Comparison of ENCODE assay signal across 13 cellular contexts in the genomic region with DNA sequence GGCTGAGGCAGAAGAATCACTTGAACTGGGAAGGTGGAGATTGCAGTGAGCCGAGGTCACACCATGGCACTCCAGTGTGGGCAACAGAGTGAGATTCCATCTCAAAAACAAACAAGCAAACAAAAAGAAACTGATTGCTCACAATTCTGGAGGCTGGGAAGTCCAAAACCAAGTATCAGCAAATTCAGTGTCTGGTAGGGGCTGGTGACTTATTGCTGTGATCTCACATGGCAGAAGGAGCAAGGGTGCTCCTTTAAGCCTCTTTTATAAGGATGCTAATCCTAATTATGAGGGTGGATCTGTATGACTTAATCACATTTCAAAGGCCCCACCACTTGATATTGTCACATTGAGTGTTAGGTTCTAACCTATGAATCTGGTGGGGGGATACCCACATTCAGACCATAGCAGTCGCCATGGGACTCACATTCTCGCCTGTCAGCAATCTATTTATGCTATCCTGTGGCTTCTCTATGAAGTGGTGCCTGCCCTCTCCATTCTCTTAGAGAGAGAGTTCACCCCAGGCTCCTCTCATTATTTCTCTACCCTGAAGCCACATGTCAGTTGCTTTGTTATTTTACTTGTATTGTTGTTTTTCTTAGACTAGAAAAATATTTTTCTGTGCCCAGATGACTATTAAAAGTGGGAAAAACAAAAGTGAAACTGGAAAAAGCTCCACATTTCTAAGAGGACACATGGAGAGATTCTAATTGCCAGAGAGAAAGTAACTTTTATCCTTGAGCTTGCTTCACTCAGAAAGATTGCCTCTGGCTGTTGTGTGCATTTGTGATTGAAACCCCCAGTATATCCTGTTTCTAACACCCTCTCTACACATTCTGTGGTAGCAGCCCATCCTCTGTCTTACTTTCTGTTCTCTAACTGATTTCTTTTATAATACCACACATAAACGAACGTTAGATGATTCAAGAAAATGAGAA. TPM values are rescaled to one million over a fixed set of nuclear protein-coding genes. Genes with fewer than 3 reads are reported as not detected.
DNase-seq lines count a peak whose midpoint lies in the region; ATAC-seq, FAIRE-seq and TF ChIP-seq lines count a peak whose summit lies in the region.
"Had no signal": no experiment of that assay in that cellular context is flagged by ENCODE, and none has a peak within 500 bp of the region (broad histone marks: within the 10 kb centered on the region; RNA-seq: fewer than 3 reads in every experiment).

No MANE protein-coding gene starts in this region.

- H3K9me3 ChIP-seq in HepG2 (ENCODE audit: low read length) (peaks cover 6% of the 10 kb centered on the region; the same call in 1 of the 2 replicates), tibial artery (peaks cover 0 to 13% (median 11%) of the 10 kb centered on the region in 3 donors)

- no peaks in the 10 kb centered on the region for H4K20me1 ChIP-seq in HepG2 (ENCODE audit: insufficient read depth, low read length)

- H3K9ac ChIP-seq in HepG2 (ENCODE audit: insufficient read depth, low read depth, low read length), result no peak overlapping the region

- POLR2A ChIA-PET in T-cell (lab: Charles Lee) (no interaction called here), HepG2 (lab: Yijun Ruan, JAX) (no interaction called here)

- H3K79me2 ChIP-seq in HepG2 (ENCODE audit: insufficient read depth, low read length), result no peaks in the 10 kb centered on the region

- 39% methylated on average over 5 of the region's 5 CpGs for WGBS in HepG2 (ENCODE audit: low lambda C conversion rate)

- no peak for FAIRE-seq in HepG2 (lab: Jason Lieb, UNC)

- intact Hi-C loops in HepG2 (cut with micrococcal nuclease; ENCODE audit: unreplicated experiment), result no loop called here
- intact Hi-C loops in tibial artery (cut with DNase I; ENCODE audit: low total_unique reads), result no loop called here

- H3K27ac Mint-ChIP-seq in T-cell, result no peak overlapping the region
- H3K27ac Mint-ChIP-seq: activated B cell treated with CpG ODN at 0.5 μM for 24 hours had no signal

- H3K4me1 ChIP-seq in HepG2 (ENCODE audit: insufficient read depth, low read length) (peaks cover 22% of the 10 kb centered on the region), tibial artery (peaks cover 0 to 31% (median 22%) of the 10 kb centered on the region in 4 donors)

- CTCF ChIA-PET in T-cell (lab: Charles Lee), result no interaction called here
- CTCF ChIA-PET in HepG2 (lab: Yijun Ruan, JAX; ENCODE audit: low intra/inter-chr PET ratio, low total read pairs), result no interaction called here

- H3K27me3 Mint-ChIP-seq in activated T-cell treated with anti-CD3 and anti-CD28 coated beads, Interleukin-2, amount 50 U/mL, for 4 hours (ENCODE audit: low read depth), result peaks cover 1% of the 10 kb centered on the region
- H3K27me3 Mint-ChIP-seq in T-cell, result peaks cover 3 to 8% of the 10 kb centered on the region in 2 donors
- H3K27me3 Mint-ChIP-seq: activated B cell treated with CpG ODN at 0.5 μM for 24 hours had no signal

- no peaks in the 10 kb centered on the region for H3K36me3 ChIP-seq in HepG2 (replicated peaks in 1 of 2; ENCODE audit: control insufficient read depth in 1 of 2, insufficient read depth in 2 of 2, low read length in 2 of 2)
- H3K36me3 ChIP-seq in tibial artery, result no peaks in the 10 kb centered on the region
- H3K36me3 ChIP-seq: Peyer's patch had no signal

- no peak for TF ChIP-seq CTCF in HepG2 (CRISPR knock-in tag; IDR thresholded peaks at IDR 0.05)
- TF ChIP-seq CTCF in tibial artery (IDR thresholded peaks at IDR 0.05), result no peak

- H3K4me1 Mint-ChIP-seq in activated T-cell treated with anti-CD3 and anti-CD28 coated beads, Interleukin-2, amount 50 U/mL, for 4 hours (ENCODE audit: low read depth), result peaks cover 5% of the 10 kb centered on the region
- H3K4me1 Mint-ChIP-seq in T-cell, result peaks cover 0 to 5% (median 5%) of the 10 kb centered on the region in 3 donors
- H3K4me1 Mint-ChIP-seq: activated B cell treated with CpG ODN at 0.5 μM for 24 hours had no signal

- no peak for TF ChIP-seq POLR2A in HepG2 (IDR thresholded peaks at IDR 0.05; ENCODE audit: insufficient read depth in 1 of 2, low read depth in 2 of 2, low read length in 2 of 2)

- no TSS peak for BruUV-seq in HepG2 (replicated peaks; lab: Mats Ljungman, UMichigan)

- in situ Hi-C loops in HepG2 (cut with HindIII; ENCODE audit: extremely low pct_ligation_motif_present, low pct_unique_long_range_greater_than_20kb), result loop anchor here (25.0 kb wide), 1 partner anchor 363 kb away; the partner anchor contains the start of gene SPEF2

- H3K4me3 Mint-ChIP-seq in activated T-cell treated with anti-CD3 and anti-CD28 coated beads, Interleukin-2, amount 50 U/mL, for 4 hours, result peak overlapping the region; percentile 4
- peak overlapping the region in 2 of 3 donors; percentile 7 to 15 for H3K4me3 Mint-ChIP-seq in T-cell
- H3K4me3 Mint-ChIP-seq: activated B cell treated with CpG ODN at 0.5 μM for 24 hours had no signal

- TF ChIP-seq EP300 in HepG2 (IDR thresholded peaks at IDR 0.05; ENCODE audit: low read depth in 2 of 2, low read length in 2 of 2) (no peak), HepG2 (CRISPR knock-in tag; IDR thresholded peaks at IDR 0.05; ENCODE audit: borderline replicate concordance) (no peak)

- H3K27me3 ChIP-seq in HepG2 (ENCODE audit: control insufficient read depth in 1 of 2, insufficient read depth in 2 of 2, low read length in 2 of 2) (no peaks in the 10 kb centered on the region; a peak in 1 of 5 replicates), tibial artery (no peaks in the 10 kb centered on the region)
- H3K27me3 ChIP-seq: Peyer's patch had no signal

- TF ChIP-seq RAD21 in HepG2 (CRISPR knock-in tag; IDR thresholded peaks at IDR 0.05), result no peak

- no peak for DNase-seq in activated T-cell treated with anti-CD3 and anti-CD28 coated beads, Interleukin-2, amount 50 U/mL, for 4 hours
- DNase-seq in activated T-cell treated with anti-CD3 and anti-CD28 coated beads, Interleukin-2, amount 50 U/mL, for 48 hours, result no peak
- DNase-seq in T-cell (no peak), HepG2 (ENCODE audit: low spot score) (no peak), tibial artery (no peak), iPS-NIHi11 (ENCODE audit: low spot score) (no peak)
- no peak for DNase-seq in activated CD8-positive, alpha-beta memory T cell treated with anti-CD3 and anti-CD28 coated beads for 24 hours
- DNase-seq: activated B cell treated with CpG ODN at 0.5 μM for 24 hours; mucosa of descending colon; NCI-H1930; Peyer's patch; stimulated activated CD4-positive, alpha-beta T cell treated with anti-CD3 and anti-CD28 coated beads, Interleukin-12 subunit alpha, Interleukin-12 subunit beta, amount 100 ng/mL, for 4 hours had no signal

- peaks cover 16% of the 10 kb centered on the region for H3K9me3 Mint-ChIP-seq in activated T-cell treated with anti-CD3 and anti-CD28 coated beads, Interleukin-2, amount 50 U/mL, for 4 hours
- H3K9me3 Mint-ChIP-seq in T-cell, result peaks cover 3 to 25% (median 12%) of the 10 kb centered on the region in 3 donors

- peak overlapping the region in 2 of 3 experiments; percentile 31 to 42; a peak in 1 of 6 replicates for H3K4me3 ChIP-seq in HepG2 (replicated peaks in 1 of 3; ENCODE audit: insufficient read depth in 1 of 3, low read depth in 2 of 3, low read length in 3 of 3)
- peak overlapping the region; percentile 0 to 20 for H3K4me3 ChIP-seq in tibial artery
- H3K4me3 ChIP-seq: mucosa of descending colon, Peyer's patch had no signal

- H3K4me2 ChIP-seq in HepG2 (ENCODE audit: low read depth, low read length), result peak overlapping the region; percentile 52

- H3K27ac ChIP-seq in HepG2 (ENCODE audit: extremely low read length, insufficient read depth, low read length) (no peak overlapping the region), tibial artery (peak overlapping the region; percentile 32 to 74)
- H3K27ac ChIP-seq: Peyer's patch had no signal

- no peak for ATAC-seq in activated T-cell treated with anti-CD3 and anti-CD28 coated beads, Interleukin-2, amount 50 U/mL, for 4 hours
- no peak for ATAC-seq in T-cell (replicated peaks in 1 of 4)
- ATAC-seq in HepG2, result peak; percentile 33; the same call in 1 of the 3 replicates
- no peak for ATAC-seq in GM19397 (IDR thresholded peaks at IDR 0.05; ENCODE audit: unreplicated experiment)
- ATAC-seq: mucosa of descending colon had no signal

- no peak overlapping the region for H2AFZ ChIP-seq in HepG2 (ENCODE audit: low read length)

- H3K36me3 Mint-ChIP-seq in activated T-cell treated with anti-CD3 and anti-CD28 coated beads, Interleukin-2, amount 50 U/mL, for 4 hours (ENCODE audit: insufficient read depth), result no peaks in the 10 kb centered on the region
- no peaks in the 10 kb centered on the region for H3K36me3 Mint-ChIP-seq in T-cell

TF ChIP-seq in HepG2, 621 proteins besides CTCF, POLR2A, EP300 and RAD21:
- TF ChIP-seq ZNF564 (CRISPR knock-in tag; IDR thresholded peaks at IDR 0.05), result peak; percentile 92; the same call in 1 of the 2 replicates
- no peak for TF ChIP-seq PCBP1 (IDR thresholded peaks at IDR 0.05; ENCODE audit: borderline replicate concordance, low read depth, low read length)

RNA-seq across cellular contexts. Expression of gene PRLR, which starts 18.8 kb away (rescaled TPM):
- under 1 TPM; 0.19 to 0.25 (median 0.24) TPM for total RNA-seq in activated T-cell treated with anti-CD3 and anti-CD28 coated beads, Interleukin-2, amount 50 U/mL, for 4 hours
- under 1 TPM in 3 of 5 donors, not detected in 2; 0.16 to 0.23 (median 0.23) TPM for total RNA-seq in T-cell
- total RNA-seq in HepG2 (2016; rRNA removed; fragmentation: Illumina TruSeq; extraction: Trizol), result 13.3 and 22.2 TPM in 2 replicates
- total RNA-seq in HepG2 (2016; cell fraction: cytosol; rRNA removed; fragmentation: Illumina TruSeq; extraction: Trizol; ENCODE audit: low read depth), result 1.4 and 1.9 TPM in 2 replicates
- total RNA-seq in HepG2 (2016; cell fraction: insoluble cytoplasmic fraction; rRNA removed; fragmentation: Illumina TruSeq; extraction: Trizol), result 14.7 and 22.1 TPM in 2 replicates
- 4.3 and 4.4 TPM in 2 replicates for total RNA-seq in HepG2 (2016; cell fraction: membrane; rRNA removed; fragmentation: Illumina TruSeq; extraction: Trizol)
- total RNA-seq in HepG2 (2016; cell fraction: nucleus; rRNA removed; fragmentation: Illumina TruSeq; extraction: Trizol), result 18.5 and 19.5 TPM in 2 replicates
- polyA plus RNA-seq in HepG2 (2011; rRNA removed), result 7.8 and 12.2 TPM in 2 replicates
- 6.5 and 6.8 TPM in 2 replicates for polyA plus RNA-seq in HepG2 (2011; cell fraction: cytosol; rRNA removed)
- 6.8 and 8.4 TPM in 2 replicates for polyA plus RNA-seq in HepG2 (2011; cell fraction: nucleus; rRNA removed)
- polyA plus RNA-seq in HepG2 (2012), result 14.2 and 21.9 TPM in 2 replicates
- polyA plus RNA-seq in HepG2 (2016; cell fraction: cytosol; fragmentation: Illumina TruSeq; extraction: Trizol; ENCODE audit: low read depth), result 0.12 and 0.35 TPM in 2 replicates
- 5.9 and 6.2 TPM in 2 replicates for polyA plus RNA-seq in HepG2 (2016; cell fraction: insoluble cytoplasmic fraction; fragmentation: Illumina TruSeq; extraction: Trizol; ENCODE audit: low read depth)
- polyA plus RNA-seq in HepG2 (2016; cell fraction: membrane; fragmentation: Illumina TruSeq; extraction: Trizol; ENCODE audit: low read depth), result 0.72 and 0.98 TPM in 2 replicates
- 7.4 and 7.8 TPM in 2 replicates for polyA plus RNA-seq in HepG2 (2016; cell fraction: nucleus; fragmentation: Illumina TruSeq; extraction: Trizol; ENCODE audit: insufficient read depth, low read depth)
- 38.1 TPM in 1 of 2 replicates, not detected in the other for polyA minus RNA-seq in HepG2 (2011; rRNA and poly(A)+ RNA removed; ENCODE audit: low replicate concordance)
- 21.3 and 25.0 TPM in 2 replicates for polyA minus RNA-seq in HepG2 (2011; cell fraction: cytosol; rRNA and poly(A)+ RNA removed)
- 27.4 and 36.7 TPM in 2 replicates for polyA minus RNA-seq in HepG2 (2011; cell fraction: nucleus; rRNA and poly(A)+ RNA removed)
